In the genomic region with DNA sequence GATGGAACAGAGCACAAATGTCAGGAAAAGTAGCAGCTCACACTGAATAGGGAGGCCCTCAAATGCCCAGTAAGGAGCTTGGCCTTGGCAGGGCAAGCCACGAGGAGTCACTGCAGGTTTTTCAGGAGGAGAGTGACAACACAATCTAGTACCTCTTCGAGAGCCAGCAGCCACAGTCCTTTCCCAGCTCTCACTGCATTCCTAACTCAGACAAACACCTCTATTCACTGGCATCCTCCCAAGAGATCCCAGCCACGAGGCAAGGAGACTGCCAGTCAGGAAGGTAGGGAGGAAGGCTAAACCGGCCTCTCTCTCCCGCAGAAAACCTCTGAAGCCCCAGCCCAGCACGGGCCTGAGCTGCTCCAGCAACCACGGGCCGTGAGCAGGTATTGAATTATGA, we compare ENCODE assay signal across 21 cellular contexts.
DNase-seq lines count a peak whose midpoint lies in the region; ATAC-seq and TF ChIP-seq lines count a peak whose summit lies in the region.
"Had no signal": no experiment of that assay in that cellular context is flagged by ENCODE, and none has a peak within 500 bp of the region (broad histone marks: within the 10 kb centered on the region; RNA-seq: fewer than 3 reads in every experiment).

No MANE protein-coding gene starts in this region.

- H3K4me3 ChIP-seq in body of pancreas (no peak overlapping the region), left ventricle myocardium inferior (no peak overlapping the region), prostate gland (no peak overlapping the region)
- H3K4me3 ChIP-seq: Peyer's patch, tibial artery had no signal

- DNase-seq in M059J (ENCODE audit: low read depth) (peak; percentile 49), body of pancreas (peak in 3 of 4 donors; percentile 36 to 70 (median 47)), left ventricle myocardium inferior (no peak), prostate gland (ENCODE audit: low spot score) (peak; percentile 46), sciatic nerve (ENCODE audit: low spot score) (no peak)
- DNase-seq in effector CD8-positive, alpha-beta T cell (lab: John Stamatoyannopoulos, UW), result no peak
- DNase-seq: activated CD4-positive, alpha-beta T cell treated with anti-CD3 and anti-CD28 coated beads for 36 hours; activated CD8-positive, alpha-beta memory T cell treated with anti-CD3 and anti-CD28 coated beads, Interleukin-2, amount 10 ng/mL, durations not matched to agents 7 days and 5 days; activated naive CD4-positive, alpha-beta T cell treated with anti-CD3 and anti-CD28 coated beads for 36 hours; glutamatergic neuron; MM.1S; natural killer cell; NCI-H1417; NCI-H510A; Peyer's patch; stimulated activated CD4-positive, alpha-beta T cell treated with anti-CD3 and anti-CD28 coated beads, Interleukin-15, amount 100 ng/mL, for 24 hours had no signal

- H3K4me1 ChIP-seq in body of pancreas (peaks cover 19% of the 10 kb centered on the region), left ventricle myocardium inferior (peaks cover 18% of the 10 kb centered on the region), prostate gland (replicated peaks) (no peaks in the 10 kb centered on the region)

- H3K27me3 ChIP-seq in body of pancreas (no peaks in the 10 kb centered on the region), left ventricle myocardium inferior (ENCODE audit: low read depth) (no peaks in the 10 kb centered on the region), prostate gland (replicated peaks; ENCODE audit: insufficient read depth) (no peaks in the 10 kb centered on the region)
- H3K27me3 ChIP-seq: Peyer's patch, tibial artery had no signal

- intact Hi-C loops in body of pancreas (cut with DNase I) (no loop called here), left ventricle myocardium inferior (cut with micrococcal nuclease) (no loop called here), prostate gland (cut with DNase I) (no loop called here), sciatic nerve (cut with DNase I) (no loop called here)

- H3K9me3 ChIP-seq in body of pancreas (no peaks in the 10 kb centered on the region), left ventricle myocardium inferior (replicated peaks) (peaks cover 31% of the 10 kb centered on the region), prostate gland (no peaks in the 10 kb centered on the region)
- H3K9me3 ChIP-seq: Peyer's patch had no signal

- ATAC-seq in body of pancreas (peak; percentile 71), HG03108 (IDR thresholded peaks at IDR 0.05; ENCODE audit: unreplicated experiment) (no peak), HG02642 (IDR thresholded peaks at IDR 0.05; ENCODE audit: poor library complexity, unreplicated experiment) (no peak), sciatic nerve (no peak)
- ATAC-seq: activated CD4-positive, alpha-beta T cell treated with anti-CD3 and anti-CD28 coated beads for 36 hours; activated CD8-positive, alpha-beta memory T cell treated with anti-CD3 and anti-CD28 coated beads, Interleukin-2, amount 10 ng/mL, durations not matched to agents 7 days and 5 days; left colon; natural killer cell had no signal

- TF ChIP-seq CTCF in body of pancreas (IDR thresholded peaks at IDR 0.05), result no peak
- no peak for TF ChIP-seq CTCF in left ventricle myocardium inferior (IDR thresholded peaks at IDR 0.05; ENCODE audit: borderline replicate concordance)
- no peak for TF ChIP-seq CTCF in prostate gland (IDR thresholded peaks at IDR 0.05)

- 36 to 47% methylated on average over 8 of the region's 8 CpGs for WGBS in body of pancreas, 2 donors
- WGBS in prostate gland, result 25% methylated on average over 8 of the region's 8 CpGs

- peak overlapping the region in 3 of 4 donors; percentile 21 to 32 (median 30) for H3K27ac ChIP-seq in body of pancreas
- H3K27ac ChIP-seq in left ventricle myocardium inferior (replicated peaks), result peak overlapping the region; percentile 30
- H3K27ac ChIP-seq in prostate gland, result no peak overlapping the region
- H3K27ac ChIP-seq: C4-2B, Peyer's patch, tibial artery had no signal

- H3K36me3 ChIP-seq in body of pancreas (replicated peaks in 1 of 2; ENCODE audit: insufficient read depth in 1 of 2, low read depth in 2 of 2) (no peaks in the 10 kb centered on the region), left ventricle myocardium inferior (no peaks in the 10 kb centered on the region), prostate gland (no peaks in the 10 kb centered on the region)
- H3K36me3 ChIP-seq: Peyer's patch, tibial artery had no signal

- TF ChIP-seq POLR2A in body of pancreas (IDR thresholded peaks at IDR 0.05) (no peak), prostate gland (IDR thresholded peaks at IDR 0.05) (no peak)

Comparison
In these comparisons a context has a peak if more than half of its experiments do, and no peak if none do; other contexts are left out.
1. DNase-seq: peak in M059J (single experiment), body of pancreas (3 of 4) and prostate gland (single experiment); none in left ventricle myocardium inferior (single experiment), sciatic nerve (single experiment) and effector CD8-positive, alpha-beta T cell (single experiment).
2. H3K27ac ChIP-seq: peak in body of pancreas (3 of 4) and left ventricle myocardium inferior (single experiment); none in prostate gland (0 of 2).